Comparison of ENCODE assay signal across 26 cellular contexts in the genomic region with DNA sequence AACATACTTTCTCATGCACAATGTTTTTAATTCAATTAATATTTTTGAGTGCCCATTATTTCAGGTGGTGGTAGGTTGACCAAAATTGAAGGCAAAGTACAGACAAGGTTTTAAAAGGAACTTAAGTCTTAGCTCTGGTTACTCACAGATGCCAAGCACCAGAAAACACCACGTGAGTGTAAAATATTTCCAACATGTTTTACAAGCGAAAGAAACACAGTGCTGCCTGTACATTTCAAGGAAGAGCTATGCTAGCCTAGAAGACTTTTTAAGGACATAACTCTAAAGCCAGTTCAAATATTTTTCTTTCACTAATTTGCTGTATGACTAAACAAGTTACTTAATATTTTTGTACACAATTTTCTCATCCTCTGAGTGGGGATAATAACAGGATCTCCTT.
"Had no signal": no experiment of that assay in that cellular context is flagged by ENCODE, and none has a peak within 500 bp of the region (broad histone marks: within the 10 kb centered on the region; RNA-seq: fewer than 3 reads in every experiment).

No MANE protein-coding gene starts in this region.

- H3K4me3 ChIP-seq: left lung, lower lobe of right lung, psoas muscle, right atrium auricular region, right lobe of liver, smooth muscle cell, testis, thyroid gland, transverse colon, upper lobe of left lung, vagina had no signal

- H3K36me3 ChIP-seq: left lung, lower lobe of right lung, right atrium auricular region, right lobe of liver, thyroid gland, transverse colon, upper lobe of left lung, vagina had no signal

- DNase-seq: immature natural killer cell; kidney; left colon; left lung; lower lobe of right lung; mammary epithelial cell; mesenchymal stem cell; naive thymus-derived CD8-positive, alpha-beta T cell; nucleus accumbens; psoas muscle; right lobe of liver; stimulated activated CD4-positive, alpha-beta T cell treated with anti-CD3 and anti-CD28 coated beads, Interleukin-1b, Interleukin-23, amount 100 ng/mL, for 48 hours; stimulated activated CD4-positive, alpha-beta T cell treated with anti-CD3 and anti-CD28 coated beads, Interleukin-2, amount 100 ng/mL, for 48 hours; stimulated activated CD4-positive, alpha-beta T cell treated with anti-CD3 and anti-CD28 coated beads, Interleukin-4, amount 100 ng/mL, for 4 hours; stimulated activated CD8-positive, alpha-beta memory T cell treated with anti-CD3 and anti-CD28 coated beads, Interleukin-4, amount 100 ng/mL, for 48 hours; stimulated activated naive CD4-positive, alpha-beta T cell treated with Interleukin-2 at 50 U/mL for 16 hours; stimulated activated naive CD8-positive, alpha-beta T cell treated with anti-CD3 and anti-CD28 coated beads, Interleukin-15, amount 100 ng/mL, for 72 hours; testis; thyroid gland; transverse colon; upper lobe of left lung had no signal

- H3K27ac ChIP-seq: left lung, lower lobe of right lung, parathyroid adenoma, psoas muscle, right atrium auricular region, right lobe of liver, testis, thyroid gland, transverse colon, upper lobe of left lung, vagina had no signal

- ATAC-seq: left colon; left lung; lower lobe of right lung; naive thymus-derived CD8-positive, alpha-beta T cell; psoas muscle; right lobe of liver; stimulated activated memory B cell treated with anti-CD40 and anti-IgM and Interleukin-4, amounts not matched to agents 10 μg/mL and 1 μg/mL and 100 μg/mL, for 72 hours; stimulated activated naive CD8-positive, alpha-beta T cell treated with anti-CD3 and anti-CD28 coated beads, Interleukin-15, amount 100 ng/mL, for 72 hours had no signal

- H3K4me1 ChIP-seq: left lung, lower lobe of right lung, parathyroid adenoma, psoas muscle, right atrium auricular region, right lobe of liver, testis, thyroid gland, transverse colon, upper lobe of left lung, vagina had no signal

- H3K27me3 ChIP-seq: left lung, right atrium auricular region, right lobe of liver, testis, thyroid gland, transverse colon, upper lobe of left lung, vagina had no signal

- H3K9ac ChIP-seq: parathyroid adenoma had no signal
